Comparison of ENCODE assay signal across 29 cellular contexts in the genomic region with DNA sequence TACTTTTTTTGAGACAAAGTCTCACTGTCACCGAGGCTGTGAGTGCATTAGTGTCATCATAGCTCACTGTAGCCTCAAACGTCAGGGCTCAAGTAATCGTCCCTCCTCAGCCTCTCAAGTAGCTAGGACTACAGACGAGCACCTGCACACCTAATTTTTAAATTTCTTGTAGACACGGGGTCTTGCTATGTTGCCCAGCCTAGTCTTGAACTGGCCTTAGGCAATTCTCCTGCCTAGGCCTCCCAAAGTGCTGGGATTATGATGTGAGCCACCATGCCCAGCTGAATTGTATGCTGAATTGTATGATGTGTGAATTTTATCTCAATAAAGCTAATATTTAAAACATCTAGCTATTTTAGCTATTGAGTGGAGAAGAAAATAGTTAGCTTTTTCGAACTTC.
"Had no signal": no experiment of that assay in that cellular context is flagged by ENCODE, and none has a peak within 500 bp of the region (broad histone marks: within the 10 kb centered on the region; RNA-seq: fewer than 3 reads in every experiment).

No MANE protein-coding gene starts in this region.

- H3K27ac ChIP-seq: ascending aorta, breast epithelium, cardiac muscle cell, colonic mucosa, epithelial cell of prostate had no signal

- H3K4me3 Mint-ChIP-seq: activated B cell treated with CpG ODN at 0.5 μM for 24 hours; activated CD8-positive, alpha-beta T cell treated with anti-CD3 and anti-CD28 coated beads for 36 hours; activated naive CD4-positive, alpha-beta T cell treated with anti-CD3 and anti-CD28 coated beads, Interleukin-2, amount 10 ng/mL, durations not matched to agents 7 days and 5 days; activated naive CD8-positive, alpha-beta T cell treated with anti-CD3 and anti-CD28 coated beads, Interleukin-2, amount 10 ng/mL, durations not matched to agents 7 days and 5 days; brain had no signal

- H3K9me3 ChIP-seq: ascending aorta, breast epithelium, colonic mucosa had no signal

- H3K27ac Mint-ChIP-seq: activated B cell treated with CpG ODN at 0.5 μM for 24 hours; activated CD8-positive, alpha-beta T cell treated with anti-CD3 and anti-CD28 coated beads for 36 hours; activated naive CD4-positive, alpha-beta T cell treated with anti-CD3 and anti-CD28 coated beads, Interleukin-2, amount 10 ng/mL, durations not matched to agents 7 days and 5 days; activated naive CD4-positive, alpha-beta T cell treated with anti-CD3 and anti-CD28 coated beads, Interleukin-2, amount 50 U/mL, for 72 hours; activated naive CD8-positive, alpha-beta T cell treated with anti-CD3 and anti-CD28 coated beads, Interleukin-2, amount 10 ng/mL, durations not matched to agents 7 days and 5 days; brain had no signal

- H3K4me3 ChIP-seq: ascending aorta, breast epithelium, cardiac muscle cell, colonic mucosa had no signal

- H3K36me3 ChIP-seq: ascending aorta, breast epithelium, cardiac muscle cell, colonic mucosa had no signal

- H3K27me3 Mint-ChIP-seq: activated B cell treated with CpG ODN at 0.5 μM for 24 hours; activated CD8-positive, alpha-beta T cell treated with anti-CD3 and anti-CD28 coated beads for 36 hours; activated naive CD4-positive, alpha-beta T cell treated with anti-CD3 and anti-CD28 coated beads, Interleukin-2, amount 10 ng/mL, durations not matched to agents 7 days and 5 days; activated naive CD8-positive, alpha-beta T cell treated with anti-CD3 and anti-CD28 coated beads, Interleukin-2, amount 10 ng/mL, durations not matched to agents 7 days and 5 days; brain had no signal

- H3K9me3 Mint-ChIP-seq: activated B cell treated with CpG ODN at 0.5 μM for 24 hours; activated CD8-positive, alpha-beta T cell treated with anti-CD3 and anti-CD28 coated beads for 36 hours; activated naive CD4-positive, alpha-beta T cell treated with anti-CD3 and anti-CD28 coated beads, Interleukin-2, amount 10 ng/mL, durations not matched to agents 7 days and 5 days; activated naive CD4-positive, alpha-beta T cell treated with anti-CD3 and anti-CD28 coated beads, Interleukin-2, amount 50 U/mL, for 72 hours; activated naive CD8-positive, alpha-beta T cell treated with anti-CD3 and anti-CD28 coated beads, Interleukin-2, amount 10 ng/mL, durations not matched to agents 7 days and 5 days; brain had no signal

- FAIRE-seq: endometrium, endothelial cell of umbilical vein, frontal cortex had no signal

- DNase-seq: activated B cell treated with CpG ODN at 0.5 μM for 24 hours; activated CD4-positive, alpha-beta T cell treated with anti-CD3 and anti-CD28 coated beads for 48 hours; activated CD4-positive, alpha-beta T cell treated with anti-CD3 and anti-CD28 coated beads, Interleukin-2, amount 50 U/mL, for 1 hour; activated CD4-positive, alpha-beta T cell treated with anti-CD3 and anti-CD28 coated beads, Interleukin-2, amount 50 U/mL, for 48 hours; activated CD8-positive, alpha-beta memory T cell treated with anti-CD3 and anti-CD28 coated beads for 24 hours; activated CD8-positive, alpha-beta T cell treated with anti-CD3 and anti-CD28 coated beads for 36 hours; activated gamma-delta T cell; activated naive CD4-positive, alpha-beta T cell; activated naive CD4-positive, alpha-beta T cell treated with anti-CD3 and anti-CD28 coated beads, Interleukin-2, amount 10 ng/mL, durations not matched to agents 7 days and 5 days; activated naive CD8-positive, alpha-beta T cell treated with anti-CD3 and anti-CD28 coated beads, Interleukin-2, amount 10 ng/mL, durations not matched to agents 7 days and 5 days; activated T-cell treated with anti-CD3 and anti-CD28 coated beads, Interleukin-2, amount 50 U/mL, for 48 hours; central memory CD4-positive, alpha-beta T cell; cerebellar nuclear complex; colonic mucosa; effector CD8-positive, alpha-beta T cell; foreskin fibroblast; head of caudate nucleus; hippocampal formation; T-helper 2 cell had no signal

- H3K4me1 ChIP-seq: breast epithelium had no signal

- H3K27me3 ChIP-seq: ascending aorta, breast epithelium, cardiac muscle cell, colonic mucosa had no signal

- ATAC-seq: activated CD4-positive, CD25-positive, alpha-beta regulatory T cell treated with anti-CD3 and anti-CD28 coated beads, Interleukin-2, amount 50 U/mL, for 24 hours; activated CD8-positive, alpha-beta T cell treated with anti-CD3 and anti-CD28 coated beads for 36 hours; activated naive CD4-positive, alpha-beta T cell treated with anti-CD3 and anti-CD28 coated beads, Interleukin-2, amount 50 U/mL, for 72 hours had no signal
